8 cellular contexts compared by ENCODE assay signal in the genomic region with DNA sequence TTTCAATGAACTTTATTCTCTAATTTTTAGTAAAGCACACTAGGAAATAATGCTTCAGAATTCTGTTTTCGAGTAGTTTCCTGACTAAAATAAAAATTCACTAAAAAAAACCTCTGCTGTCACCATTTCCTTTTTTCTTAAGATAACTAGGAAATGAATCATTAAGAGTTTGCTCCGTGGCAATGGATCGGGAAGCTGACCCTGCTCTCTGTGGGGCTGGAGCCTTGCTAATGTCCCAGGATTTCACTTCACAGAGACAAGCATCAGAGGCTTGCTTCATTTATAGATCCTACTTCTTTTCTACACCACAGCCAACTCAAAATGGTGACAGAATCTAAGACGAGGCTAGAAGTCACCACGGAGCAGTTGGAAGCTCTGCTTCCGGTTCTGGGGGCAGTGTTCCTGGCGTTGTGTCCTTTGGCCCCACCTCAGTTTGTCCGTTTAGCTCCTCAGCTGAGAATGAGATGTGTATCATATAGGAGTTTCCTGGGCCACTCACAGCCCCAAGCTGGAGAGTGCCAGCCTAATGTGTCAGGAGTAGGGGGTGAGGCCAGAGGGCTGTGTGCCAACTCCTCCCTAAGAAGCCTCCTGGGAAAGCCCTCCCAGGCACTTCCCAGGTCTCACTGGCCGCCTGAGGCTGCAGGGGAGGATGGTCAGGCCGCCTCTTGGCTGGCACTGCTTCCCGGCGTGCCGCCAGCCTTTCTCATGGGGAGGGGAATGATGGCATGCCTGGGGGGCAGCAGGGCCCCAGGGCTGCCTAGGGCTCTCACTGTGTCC. TPM values are rescaled to one million over a fixed set of nuclear protein-coding genes. Genes with fewer than 3 reads are reported as not detected.
DNase-seq lines count a peak whose midpoint lies in the region; ATAC-seq and TF ChIP-seq lines count a peak whose summit lies in the region.

No MANE protein-coding gene starts in this region.

- H3K36me3 ChIP-seq in MG63: peaks cover 32% of the 10 kb centered on the region

- no peaks in the 10 kb centered on the region for H3K27me3 ChIP-seq in MG63

- ATAC-seq in GM18861 (IDR thresholded peaks at IDR 0.05; ENCODE audit: unreplicated experiment) (no peak), HG03469 (IDR thresholded peaks at IDR 0.05; ENCODE audit: unreplicated experiment) (no peak)

- H3K4me3 ChIP-seq in MG63: peak overlapping the region; percentile 10; the same call in 1 of the 2 replicates

- DNase-seq in AG20443 (ENCODE audit: low spot score) (peak; percentile 73), MG63 (peak; percentile 95), dermis blood vessel endothelial cell (peak; percentile 84), myocyte (ENCODE audit: low read depth) (peak; percentile 65), T-helper 9 cell (no peak), erythroblast (lab: John Stamatoyannopoulos, UW) (no peak)

- no peak for TF ChIP-seq POLR2A in erythroblast (IDR thresholded peaks at IDR 0.05; ENCODE audit: low read length)

- no peaks in the 10 kb centered on the region for H3K9me3 ChIP-seq in MG63

RNA-seq across cellular contexts. Expression of a gene that starts 19.6 kb away (rescaled TPM):
- total RNA-seq in MG63 (2014; rRNA removed; shearing (Covaris generic); ENCODE audit: low replicate concordance): 9.9 and 14.6 TPM in 2 replicates
- 7.8 and 12.2 TPM in 2 replicates for total RNA-seq in dermis blood vessel endothelial cell
- 6.7 and 11.1 TPM in 2 replicates for total RNA-seq in myocyte
- polyA plus RNA-seq in myocyte (2012): 16.2 TPM

Comparison
In these comparisons a context has a peak if more than half of its experiments do, and no peak if none do; other contexts are left out.
1. DNase-seq: peak in AG20443 (single experiment), MG63 (single experiment), dermis blood vessel endothelial cell (single experiment) and myocyte (single experiment); none in T-helper 9 cell (single experiment) and erythroblast (0 of 2).